19 cellular contexts compared by ENCODE assay signal in genomic region chr19:45095496-45096413, GRCh38. TPM values are rescaled to one million over a fixed set of nuclear protein-coding genes. Genes with fewer than 3 reads are reported as not detected.
A peak's percentile ranks its signal among the peaks of the same experiment; 100 is the strongest.
DNase-seq lines count a peak whose midpoint lies in the region; ATAC-seq, FAIRE-seq and TF ChIP-seq lines count a peak whose summit lies in the region.
"Had no signal": no experiment of that assay in that cellular context is flagged by ENCODE, and none has a peak within 500 bp of the region (broad histone marks: within the 10 kb centered on the region; RNA-seq: fewer than 3 reads in every experiment).

No MANE protein-coding gene starts in this region.

- RAD21 ChIA-PET in HCT116 (lab: Charles Lee; ENCODE audit: low non-redundant PET in 1 of 2, low total read pairs in 2 of 2, uncharacterized antibody in 2 of 2, unreplicated experiment in 2 of 2) (no interaction called here), GM12878 (lab: Charles Lee; ENCODE audit: unreplicated experiment) (interaction anchor here (1.2 to 1.5 kb wide), 2 partner anchors 36 to 91 kb away, joined by 3 read pairs; no protein-coding TSS in a partner anchor)

- H3K9me3 ChIP-seq in SK-N-SH = no peaks in the 10 kb centered on the region
- H3K9me3 ChIP-seq in HCT116 (ENCODE audit: control insufficient read depth in 1 of 2, insufficient read depth in 1 of 2, low read depth in 1 of 2, low read length in 2 of 2) = no peaks in the 10 kb centered on the region
- peaks cover 1% of the 10 kb centered on the region; the same call in 2 of the 3 replicates for H3K9me3 ChIP-seq in GM12878 (replicated peaks; ENCODE audit: control insufficient read depth, insufficient read depth, low read length)
- no peaks in the 10 kb centered on the region for H3K9me3 ChIP-seq in pancreas
- H3K9me3 ChIP-seq: esophagus squamous epithelium, left lung, SJSA1 had no signal

- intact Hi-C loops in HCT116 (cut with micrococcal nuclease) (loop anchor here (10.0 kb wide), 2 partner anchors 79 to 679 kb away; partner anchors contain the start of genes BLOC1S3 and TRAPPC6A), GM12878 (cut with micrococcal nuclease; ENCODE audit: unreplicated experiment) (loop anchor here (10.0 kb wide), 2 partner anchors 239 to 389 kb away; no protein-coding TSS in a partner anchor), pancreas (cut with DNase I) (no loop called here)

- H3K4me3 ChIP-seq in SK-N-SH (ENCODE audit: low read depth in 2 of 2, low read length in 1 of 2) (no peak overlapping the region; a peak in 1 of 4 replicates), HCT116 (replicated peaks in 1 of 2; ENCODE audit: low read depth in 1 of 2, low read length in 2 of 2) (no peak overlapping the region), GM12878 (peak overlapping the region; percentile 93), pancreas (no peak overlapping the region)
- H3K4me3 ChIP-seq: coronary artery, left lung, SJSA1 had no signal

- peaks cover 4% of the 10 kb centered on the region for H3K27me3 Mint-ChIP-seq in neural crest cell (ENCODE audit: low read depth)
- H3K27me3 Mint-ChIP-seq: stimulated activated naive CD8-positive, alpha-beta T cell treated with anti-CD3 and anti-CD28 coated beads, Interleukin-15, amount 100 ng/mL, for 72 hours had no signal

- no peaks in the 10 kb centered on the region for H3K9me2 ChIP-seq in SK-N-SH
- H3K9me2 ChIP-seq in HCT116 (ENCODE audit: insufficient read depth) = no peaks in the 10 kb centered on the region

- no peak for TF ChIP-seq RAD21 in SK-N-SH (IDR thresholded peaks at IDR 0.05; ENCODE audit: low read length)
- no peak for TF ChIP-seq RAD21 in HCT116 (IDR thresholded peaks at IDR 0.05; ENCODE audit: low read depth)
- TF ChIP-seq RAD21 in GM12878 (IDR thresholded peaks at IDR 0.05; ENCODE audit: insufficient read depth, low read depth, low read length) = no peak

- H2AFZ ChIP-seq in SK-N-SH (ENCODE audit: low read depth) (no peak overlapping the region), HCT116 (ENCODE audit: low read depth, low read length, poor library complexity, severe bottlenecking) (no peak overlapping the region), GM12878 (ENCODE audit: control insufficient read depth, low read depth, low read length) (no peak overlapping the region)

- H3K4me1 ChIP-seq in SK-N-SH (ENCODE audit: control insufficient read depth in 1 of 2, insufficient read depth in 2 of 2, low read depth in 1 of 2, low read length in 1 of 2) (peaks cover 28 to 37% of the 10 kb centered on the region in 2 experiments; a peak in 3 of 4 replicates), HCT116 (ENCODE audit: control insufficient read depth in 1 of 2, insufficient read depth in 2 of 2, low read length in 2 of 2) (peaks cover 16 to 54% of the 10 kb centered on the region in 2 experiments; a peak in 3 of 4 replicates), GM12878 (ENCODE audit: control insufficient read depth, insufficient read depth, low read length) (peaks cover 9% of the 10 kb centered on the region), pancreas (peaks cover 28 to 41% (median 32%) of the 10 kb centered on the region in 3 donors)

- CTCF ChIA-PET in SK-N-SH (lab: Yijun Ruan, JAX) = no interaction called here
- CTCF ChIA-PET in HCT116 (lab: Charles Lee) = no interaction called here
- CTCF ChIA-PET in GM12878 (lab: Yijun Ruan, JAX) = interaction anchor here (1.5 kb wide), 1 partner anchor 29 kb away, joined by 5 read pairs; no protein-coding TSS in a partner anchor

- FAIRE-seq in GM12878 (lab: Jason Lieb, UNC) = no peak
- FAIRE-seq in pancreas (lab: Jason Lieb, UNC) = no peak

- POLR2A ChIA-PET in SK-N-SH (lab: Yijun Ruan, JAX) (no interaction called here), HCT116 (lab: Charles Lee) (interaction anchor here (0.6 kb wide), 1 partner anchor 24 kb away, joined by 3 read pairs; no protein-coding TSS in a partner anchor), GM12878 (lab: Charles Lee) (no interaction called here)

- in situ Hi-C loops in GM12878 (cut with MboI) = no loop called here

- 90% methylated on average over 14 of the region's 14 CpGs for WGBS in SK-N-SH (ENCODE audit: low lambda C conversion rate)
- 84% methylated on average over 13 of the region's 14 CpGs for WGBS in GM12878 (ENCODE audit: insufficient coverage, insufficient replicate concordance, low lambda C conversion rate, missing lambda C conversion rate)
- WGBS in pancreas, 2 donors = 81 to 83% methylated on average over 14 of the region's 14 CpGs

- no peak overlapping the region for H3K27ac Mint-ChIP-seq in neural crest cell (ENCODE audit: unreplicated experiment)

- no peak for TF ChIP-seq CTCF in SK-N-SH (IDR thresholded peaks at IDR 0.05)
- no peak for TF ChIP-seq CTCF in HCT116 (IDR thresholded peaks at IDR 0.05 in 2 of 3, conservative IDR thresholded peaks at IDR 0.05 in 1 of 3; ENCODE audit: borderline replicate concordance in 1 of 3, insufficient read depth in 1 of 3, low read depth in 2 of 3, low read length in 2 of 3)
- TF ChIP-seq CTCF in GM12878 (IDR thresholded peaks at IDR 0.05 in 2 of 3, conservative IDR thresholded peaks at IDR 0.05 in 1 of 3; ENCODE audit: control insufficient read depth in 2 of 3, extremely low read depth in 1 of 3, insufficient read depth in 1 of 3, low read depth in 3 of 3, low read length in 3 of 3) = no peak
- no peak for TF ChIP-seq CTCF in neural crest cell (conservative IDR thresholded peaks at IDR 0.05)
- no peak for TF ChIP-seq CTCF in pancreas (IDR thresholded peaks at IDR 0.05)

- no peaks in the 10 kb centered on the region for H3K36me3 Mint-ChIP-seq in neural crest cell (ENCODE audit: low read depth)

- H3K79me2 ChIP-seq in SK-N-SH (ENCODE audit: insufficient read depth) (peaks cover 78% of the 10 kb centered on the region), HCT116 (ENCODE audit: insufficient read depth, low read length) (peaks cover 79% of the 10 kb centered on the region), GM12878 (ENCODE audit: control insufficient read depth, insufficient read depth, low read length) (peaks cover 69% of the 10 kb centered on the region)

- TF ChIP-seq POLR2A in HCT116 (IDR thresholded peaks at IDR 0.05; ENCODE audit: borderline replicate concordance, extremely low read depth, insufficient read depth, insufficient read length) (no peak), GM12878 (IDR thresholded peaks at IDR 0.05; ENCODE audit: low read depth, low read length) (no peak)

- H3K9me3 Mint-ChIP-seq in neural crest cell = no peaks in the 10 kb centered on the region
- H3K9me3 Mint-ChIP-seq: stimulated activated naive CD8-positive, alpha-beta T cell treated with anti-CD3 and anti-CD28 coated beads, Interleukin-15, amount 100 ng/mL, for 72 hours had no signal

- peaks cover 65% of the 10 kb centered on the region for H4K20me1 ChIP-seq in SK-N-SH (ENCODE audit: insufficient read depth)
- H4K20me1 ChIP-seq in HCT116 (ENCODE audit: insufficient read depth) = no peaks in the 10 kb centered on the region; the same call in 1 of the 2 replicates
- peaks cover 6% of the 10 kb centered on the region; the same call in 1 of the 2 replicates for H4K20me1 ChIP-seq in GM12878 (ENCODE audit: control insufficient read depth, insufficient read depth)

- H3K9ac ChIP-seq in SK-N-SH (no peak overlapping the region), HCT116 (ENCODE audit: low read length) (no peak overlapping the region), GM12878 (ENCODE audit: control insufficient read depth, insufficient read depth, low read length) (peak overlapping the region; percentile 35; the same call in 1 of the 2 replicates)

- DNase-seq in SK-N-SH (no peak), HCT116 (ENCODE audit: low read depth, low spot score) (no peak), GM12878 (ENCODE audit: low read depth, low spot score) (no peak), neural crest cell (ENCODE audit: low read depth, low spot score) (no peak), NCI-H446 treated with DMSO at 0.1 percent for 48 hours (lab: John Stamatoyannopoulos, UW) (no peak), pancreas (no peak)
- DNase-seq: amygdala; esophagus squamous epithelium; hypothalamus; left lung; NCI-H2029; NCI-H82; stimulated activated naive CD8-positive, alpha-beta T cell treated with anti-CD3 and anti-CD28 coated beads, Interleukin-15, amount 100 ng/mL, for 72 hours; WERI-Rb-1 had no signal

- H3K4me3 Mint-ChIP-seq in neural crest cell = peak overlapping the region; percentile 77

- H3K36me3 ChIP-seq in SK-N-SH (replicated peaks in 1 of 2; ENCODE audit: control insufficient read depth in 1 of 2, insufficient read depth in 2 of 2, low read length in 1 of 2) (no peaks in the 10 kb centered on the region), HCT116 (ENCODE audit: control insufficient read depth in 1 of 2, insufficient read depth in 2 of 2, low read length in 2 of 2) (peaks cover 0 to under 1% of the 10 kb centered on the region in 2 experiments; a peak in 1 of 4 replicates), GM12878 (ENCODE audit: control insufficient read depth in 2 of 2, insufficient read depth in 2 of 2, low read length in 1 of 2) (peaks cover 6 to 14% of the 10 kb centered on the region in 2 experiments), pancreas (no peaks in the 10 kb centered on the region)

- peaks cover 75% of the 10 kb centered on the region for H3K4me1 Mint-ChIP-seq in neural crest cell

- TF ChIP-seq EP300 in SK-N-SH (IDR thresholded peaks at IDR 0.05; ENCODE audit: borderline replicate concordance in 1 of 2, low read depth in 1 of 2, low read length in 1 of 2) (no peak), GM12878 (IDR thresholded peaks at IDR 0.05; ENCODE audit: borderline replicate concordance in 1 of 2, control insufficient read depth in 1 of 2, low read depth in 2 of 2, low read length in 2 of 2) (no peak)

- peaks cover 21% of the 10 kb centered on the region for H3F3A ChIP-seq in SK-N-SH (replicated peaks; ENCODE audit: insufficient read depth)

- BruUV-seq in HCT116 (replicated peaks; lab: Mats Ljungman, UMichigan) (no TSS peak), GM12878 (replicated peaks; lab: Mats Ljungman, UMichigan) (no TSS peak)

- no peak overlapping the region for H3K27ac ChIP-seq in SK-N-SH (ENCODE audit: low read depth in 2 of 2, low read length in 1 of 2)
- no peak overlapping the region for H3K27ac ChIP-seq in HCT116 (ENCODE audit: low read depth, low read length)
- no peak overlapping the region for H3K27ac ChIP-seq in GM12878 (ENCODE audit: control insufficient read depth, insufficient read depth)
- H3K27ac ChIP-seq in pancreas = no peak overlapping the region
- H3K27ac ChIP-seq: coronary artery, esophagus squamous epithelium, HL-60, left lung, SJSA1, WERI-Rb-1 had no signal

- H3K27me3 ChIP-seq in SK-N-SH (ENCODE audit: insufficient read depth) = no peaks in the 10 kb centered on the region
- H3K27me3 ChIP-seq in HCT116 (ENCODE audit: insufficient read depth, low read length) = no peaks in the 10 kb centered on the region
- H3K27me3 ChIP-seq in GM12878 (replicated peaks in 1 of 2; ENCODE audit: control insufficient read depth in 2 of 2, insufficient read depth in 2 of 2, low read length in 1 of 2) = no peaks in the 10 kb centered on the region
- H3K27me3 ChIP-seq in pancreas = no peaks in the 10 kb centered on the region
- H3K27me3 ChIP-seq: esophagus squamous epithelium, left lung, SJSA1 had no signal

- ATAC-seq in SK-N-SH treated with all-trans-retinoic acid at 6 μM for 48 hours (no peak), HCT116 (no peak), GM12878 (no peak), GM18868 (IDR thresholded peaks at IDR 0.05; ENCODE audit: unreplicated experiment) (no peak), pancreas (no peak)
- ATAC-seq: left lung; stimulated activated naive CD8-positive, alpha-beta T cell treated with anti-CD3 and anti-CD28 coated beads, Interleukin-15, amount 100 ng/mL, for 72 hours had no signal

- peak overlapping the region; percentile 98; the same call in 1 of the 2 replicates for H3K4me2 ChIP-seq in SK-N-SH
- H3K4me2 ChIP-seq in HCT116 (ENCODE audit: low read length) = 0 out of 2 replicates have a peak overlapping the region, but pooled peaks have one; percentile 2
- H3K4me2 ChIP-seq in GM12878 (ENCODE audit: control insufficient read depth, insufficient read depth) = peak overlapping the region; percentile 76

- SMC1A ChIA-PET in GM12878 (lab: Charles Lee; ENCODE audit: uncharacterized antibody, unreplicated experiment) = interaction anchor here (1.0 kb wide), 1 partner anchor 48 kb away, joined by 3 read pairs; no protein-coding TSS in a partner anchor

RNA-seq across cellular contexts. Expression of gene PPP1R37, which starts 2.8 kb away (rescaled TPM):
- polyA plus RNA-seq in SK-N-SH (2012; rRNA removed) = 19.3 and 24.4 TPM in 2 replicates
- 9.4 and 14.2 TPM in 2 replicates for polyA plus RNA-seq in SK-N-SH (2012; cell fraction: cytosol; rRNA removed)
- polyA plus RNA-seq in SK-N-SH (2012; cell fraction: nucleus; rRNA removed) = 53.9 and 70.9 TPM in 2 replicates
- 32.7 TPM for total RNA-seq in HCT116 (2021; ENCODE audit: unreplicated experiment)
- polyA plus RNA-seq in HCT116 (2012) = 19.0 and 21.7 TPM in 2 replicates
- 40.0 and 40.4 TPM in 2 replicates for total RNA-seq in GM12878 (2013; cell fraction: nucleolus; rRNA removed)
- 18.3 and 21.3 TPM in 2 replicates for total RNA-seq in GM12878 (2014; rRNA removed)
- total RNA-seq in GM12878 (2014; rRNA removed; fragmentation: Illumina TruSeq; extraction: Trizol) = 4.0 and 5.1 TPM in 2 replicates
- 15.8 and 20.9 TPM in 2 replicates for total RNA-seq in GM12878 (2021)
- polyA plus RNA-seq in GM12878 (2011; ENCODE audit: low read depth) = 2.2 TPM
- 5.5 and 9.5 TPM in 2 replicates for polyA plus RNA-seq in GM12878 (2011; rRNA removed)
- polyA plus RNA-seq in GM12878 (2011; cell fraction: cytosol; rRNA removed) = 10.6 and 16.8 TPM in 2 replicates
- 80.7 and 84.7 TPM in 2 replicates for polyA plus RNA-seq in GM12878 (2011; cell fraction: nucleus; rRNA removed)
- 9.0 and 17.0 TPM in 2 replicates for polyA plus RNA-seq in GM12878 (2012)
- 0.63 and 1.9 TPM in 2 replicates for polyA plus RNA-seq in GM12878 (2014; fragmentation: Illumina TruSeq; extraction: Trizol)
- polyA plus RNA-seq in GM12878 (2014; fragmentation: Nextera tagmentation; extraction: Ambion mirVana) = under 1 TPM in 1 of 2 experiments, not detected in 1; 0.09 TPM
- polyA plus RNA-seq in GM12878 (2014; rRNA removed) = 17.5 and 20.7 TPM in 2 replicates
- 1 to 10 TPM; 2.2 to 4.1 TPM for polyA plus RNA-seq in GM12878 (2016; fragmentation: Nextera tagmentation; extraction: Ambion mirVana)
- 5.9 and 11.1 TPM in 2 replicates for polyA minus RNA-seq in GM12878 (2011; rRNA and poly(A)+ RNA removed)
- 4.5 and 8.8 TPM in 2 replicates for polyA minus RNA-seq in GM12878 (2011; cell fraction: cytosol; rRNA and poly(A)+ RNA removed)
- polyA minus RNA-seq in GM12878 (2011; cell fraction: nucleus; rRNA and poly(A)+ RNA removed) = 12.8 and 20.3 TPM in 2 replicates
- total RNA-seq in neural crest cell = 35.8 and 38.6 TPM in 2 replicates
- 10 to 100 TPM; 13.0 to 18.7 (median 15.1) TPM for total RNA-seq in pancreas
- polyA plus RNA-seq in pancreas = 10 to 100 TPM; 31.7 to 57.4 TPM

RNA-seq across cellular contexts. Expression of gene GEMIN7, which starts 16.7 kb away (rescaled TPM):
- polyA plus RNA-seq in SK-N-SH (2012; rRNA removed) (24.2 and 28.7 TPM in 2 replicates), GM12878 (2011; rRNA removed) (27.5 and 43.3 TPM in 2 replicates), GM12878 (2014; fragmentation: Illumina TruSeq; extraction: Trizol) (11.7 and 21.1 TPM in 2 replicates), GM12878 (2014; fragmentation: Nextera tagmentation; extraction: Ambion mirVana) (10 to 100 TPM; 51.6 to 55.3 TPM), GM12878 (2014; rRNA removed) (43.9 and 48.5 TPM in 2 replicates), GM12878 (2016; fragmentation: Nextera tagmentation; extraction: Ambion mirVana) (10 to 100 TPM; 75.5 to 76.7 TPM), pancreas (10 to 100 TPM; 16.6 to 26.2 TPM)
- polyA plus RNA-seq in SK-N-SH (2012; cell fraction: cytosol; rRNA removed) = 14.5 and 19.1 TPM in 2 replicates
- polyA plus RNA-seq in SK-N-SH (2012; cell fraction: nucleus; rRNA removed) = 16.1 and 16.5 TPM in 2 replicates
- total RNA-seq in HCT116 (2021; ENCODE audit: unreplicated experiment) (35.4 TPM), GM12878 (2014; rRNA removed) (36.9 and 44.8 TPM in 2 replicates), GM12878 (2014; rRNA removed; fragmentation: Illumina TruSeq; extraction: Trizol) (25.2 and 26.5 TPM in 2 replicates), GM12878 (2021) (42.4 and 45.0 TPM in 2 replicates), neural crest cell (36.0 and 36.2 TPM in 2 replicates), pancreas (10 to 100 TPM in 1 of 6 donors, 1 to 10 TPM in 5; 3.8 to 11.4 (median 7.7) TPM)
- polyA plus RNA-seq in HCT116 (2012) = 26.3 and 30.9 TPM in 2 replicates
- total RNA-seq in GM12878 (2013; cell fraction: nucleolus; rRNA removed) = 29.8 and 32.3 TPM in 2 replicates
- 50.7 TPM for polyA plus RNA-seq in GM12878 (2011; ENCODE audit: low read depth)
- polyA plus RNA-seq in GM12878 (2011; cell fraction: cytosol; rRNA removed) = 75.3 and 80.0 TPM in 2 replicates
- polyA plus RNA-seq in GM12878 (2011; cell fraction: nucleus; rRNA removed) = 104 and 138 TPM in 2 replicates
- polyA plus RNA-seq in GM12878 (2012) = 42.3 and 52.6 TPM in 2 replicates
- polyA minus RNA-seq in GM12878 (2011; rRNA and poly(A)+ RNA removed) = 12.9 and 37.6 TPM in 2 replicates
- 13.3 and 22.1 TPM in 2 replicates for polyA minus RNA-seq in GM12878 (2011; cell fraction: cytosol; rRNA and poly(A)+ RNA removed)
- polyA minus RNA-seq in GM12878 (2011; cell fraction: nucleus; rRNA and poly(A)+ RNA removed) = 12.8 and 21.5 TPM in 2 replicates

RNA-seq across cellular contexts. Expression of gene ZNF296, which starts 19.5 kb away (rescaled TPM):
- 0.16 and 0.21 TPM in 2 replicates for polyA plus RNA-seq in SK-N-SH (2012; rRNA removed)
- polyA plus RNA-seq in SK-N-SH (2012; cell fraction: cytosol; rRNA removed) = 0.06 and 0.12 TPM in 2 replicates
- 2.1 and 2.8 TPM in 2 replicates for polyA plus RNA-seq in SK-N-SH (2012; cell fraction: nucleus; rRNA removed)
- 9.2 TPM for total RNA-seq in HCT116 (2021; ENCODE audit: unreplicated experiment)
- 5.4 TPM in 2 replicates for polyA plus RNA-seq in HCT116 (2012)
- total RNA-seq in GM12878 (2013; cell fraction: nucleolus; rRNA removed) = 5.5 and 7.7 TPM in 2 replicates
- total RNA-seq in GM12878 (2014; rRNA removed) = 2.0 and 3.5 TPM in 2 replicates
- total RNA-seq in GM12878 (2014; rRNA removed; fragmentation: Illumina TruSeq; extraction: Trizol) = 0.83 and 0.98 TPM in 2 replicates
- total RNA-seq in GM12878 (2021) = 21.3 and 23.5 TPM in 2 replicates
- polyA plus RNA-seq in GM12878 (2011; ENCODE audit: low read depth) = 3.8 TPM
- 0.24 and 0.92 TPM in 2 replicates for polyA plus RNA-seq in GM12878 (2011; rRNA removed)
- 2.8 and 2.9 TPM in 2 replicates for polyA plus RNA-seq in GM12878 (2011; cell fraction: cytosol; rRNA removed)
- 8.0 and 12.0 TPM in 2 replicates for polyA plus RNA-seq in GM12878 (2011; cell fraction: nucleus; rRNA removed)
- 12.1 and 14.3 TPM in 2 replicates for polyA plus RNA-seq in GM12878 (2012)
- 0.53 TPM in 1 of 2 replicates, not detected in the other for polyA plus RNA-seq in GM12878 (2014; fragmentation: Illumina TruSeq; extraction: Trizol)
- polyA plus RNA-seq in GM12878 (2014; fragmentation: Nextera tagmentation; extraction: Ambion mirVana) = under 1 TPM in 1 of 2 experiments, not detected in 1; 0.44 TPM
- 7.5 and 11.8 TPM in 2 replicates for polyA plus RNA-seq in GM12878 (2014; rRNA removed)
- polyA plus RNA-seq in GM12878 (2016; fragmentation: Nextera tagmentation; extraction: Ambion mirVana) = 10 to 100 TPM; 21.9 to 23.6 TPM
- polyA minus RNA-seq in GM12878 (2011; rRNA and poly(A)+ RNA removed) = 0.66 and 4.7 TPM in 2 replicates
- 7.4 and 9.8 TPM in 2 replicates for polyA minus RNA-seq in GM12878 (2011; cell fraction: cytosol; rRNA and poly(A)+ RNA removed)
- 3.3 and 9.2 TPM in 2 replicates for polyA minus RNA-seq in GM12878 (2011; cell fraction: nucleus; rRNA and poly(A)+ RNA removed)
- total RNA-seq in neural crest cell = 0.73 and 1.2 TPM in 2 replicates
- under 1 TPM; 0.15 to 0.52 (median 0.32) TPM for total RNA-seq in pancreas
- polyA plus RNA-seq in pancreas = 1 to 10 TPM; 2.0 to 2.1 TPM
- total RNA-seq: SJSA1 had no signal

RNA-seq across cellular contexts. Expression of gene CLASRP, which starts 56.9 kb away (rescaled TPM):
- polyA plus RNA-seq in SK-N-SH (2012; rRNA removed) = 53.8 and 54.8 TPM in 2 replicates
- polyA plus RNA-seq in SK-N-SH (2012; cell fraction: cytosol; rRNA removed) = 17.8 and 18.8 TPM in 2 replicates
- polyA plus RNA-seq in SK-N-SH (2012; cell fraction: nucleus; rRNA removed) = 283 and 291 TPM in 2 replicates
- 79.9 TPM for total RNA-seq in HCT116 (2021; ENCODE audit: unreplicated experiment)
- 55.4 and 58.1 TPM in 2 replicates for polyA plus RNA-seq in HCT116 (2012)
- 116 and 141 TPM in 2 replicates for total RNA-seq in GM12878 (2013; cell fraction: nucleolus; rRNA removed)
- total RNA-seq in GM12878 (2014; rRNA removed) = 28.5 and 28.9 TPM in 2 replicates
- total RNA-seq in GM12878 (2014; rRNA removed; fragmentation: Illumina TruSeq; extraction: Trizol) = 31.9 and 33.6 TPM in 2 replicates
- 66.7 and 75.8 TPM in 2 replicates for total RNA-seq in GM12878 (2021)
- 32.0 TPM for polyA plus RNA-seq in GM12878 (2011; ENCODE audit: low read depth)
- 24.6 and 40.4 TPM in 2 replicates for polyA plus RNA-seq in GM12878 (2011; rRNA removed)
- polyA plus RNA-seq in GM12878 (2011; cell fraction: cytosol; rRNA removed) = 19.2 and 19.5 TPM in 2 replicates
- polyA plus RNA-seq in GM12878 (2011; cell fraction: nucleus; rRNA removed) = 208 and 258 TPM in 2 replicates
- 58.3 and 93.7 TPM in 2 replicates for polyA plus RNA-seq in GM12878 (2012)
- polyA plus RNA-seq in GM12878 (2014; fragmentation: Illumina TruSeq; extraction: Trizol) = 20.2 and 37.2 TPM in 2 replicates
- 1 to 10 TPM in 1 of 2 experiments, under 1 TPM in 1; 0.68 to 2.3 TPM for polyA plus RNA-seq in GM12878 (2014; fragmentation: Nextera tagmentation; extraction: Ambion mirVana)
- polyA plus RNA-seq in GM12878 (2014; rRNA removed) = 62.5 and 80.2 TPM in 2 replicates
- polyA plus RNA-seq in GM12878 (2016; fragmentation: Nextera tagmentation; extraction: Ambion mirVana) = 10 to 100 TPM; 18.5 to 23.6 TPM
- 23.8 and 26.4 TPM in 2 replicates for polyA minus RNA-seq in GM12878 (2011; rRNA and poly(A)+ RNA removed)
- 7.9 and 9.6 TPM in 2 replicates for polyA minus RNA-seq in GM12878 (2011; cell fraction: cytosol; rRNA and poly(A)+ RNA removed)
- polyA minus RNA-seq in GM12878 (2011; cell fraction: nucleus; rRNA and poly(A)+ RNA removed) = 20.9 and 53.9 TPM in 2 replicates
- total RNA-seq in neural crest cell = 119 and 121 TPM in 2 replicates
- 10 to 100 TPM; 34.8 to 55.0 (median 47.7) TPM for total RNA-seq in pancreas
- polyA plus RNA-seq in pancreas = 100 to 1,000 TPM; 213 to 244 TPM

Comparison
In these comparisons a context has a peak if more than half of its experiments do, and no peak if none do; other contexts are left out.
1. H3K4me2 ChIP-seq: peak in every context shown above with its lines; median percentile 98 in SK-N-SH; 76 in GM12878; 2 in HCT116.
2. intact Hi-C loops: an anchor here in HCT116 (10.0 kb wide) and GM12878 (10.0 kb wide); none called in pancreas.